Comparison of ENCODE assay signal across 20 cellular contexts in the genomic region with DNA sequence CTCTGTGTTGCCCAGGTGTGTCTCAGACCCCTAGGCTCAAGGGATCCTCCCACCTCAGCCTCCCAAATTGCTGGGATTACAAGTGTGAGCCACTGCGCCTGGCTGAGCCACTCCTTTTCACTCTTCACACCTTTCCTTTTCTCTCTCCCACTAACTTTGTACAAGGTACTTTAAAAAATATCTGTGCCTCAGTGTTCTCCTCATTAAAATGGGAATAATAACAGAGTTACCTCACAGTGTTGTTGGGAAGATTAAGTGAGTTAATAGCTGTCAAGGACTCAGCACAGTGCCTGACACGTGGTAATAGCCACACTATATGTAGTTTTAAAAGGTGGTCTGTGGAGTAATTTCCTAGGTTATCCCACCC.
A peak's percentile ranks its signal among the peaks of the same experiment; 100 is the strongest.
DNase-seq lines count a peak whose midpoint lies in the region; ATAC-seq and TF ChIP-seq lines count a peak whose summit lies in the region.
"Had no signal": no experiment of that assay in that cellular context is flagged by ENCODE, and none has a peak within 500 bp of the region (broad histone marks: within the 10 kb centered on the region; RNA-seq: fewer than 3 reads in every experiment).

No MANE protein-coding gene starts in this region.

- H3K4me3 ChIP-seq in parathyroid adenoma (ENCODE audit: low read depth, low read length): no peak overlapping the region
- H3K4me3 ChIP-seq: SK-N-MC, stomach had no signal

- H3K4me2 ChIP-seq in parathyroid adenoma (ENCODE audit: low read length): no peak overlapping the region

- ATAC-seq in natural killer cell treated with Interleukin-12 subunit alpha and Interleukin-12 subunit beta and Interleukin-15 and Interleukin-18, amount 100 ng/mL, for 72 hours: no peak
- ATAC-seq in natural killer cell: no peak
- no peak for ATAC-seq in central memory CD8-positive, alpha-beta T cell (replicated peaks; ENCODE audit: extremely low read depth, poor library complexity, severe bottlenecking)
- ATAC-seq in HG03139 (IDR thresholded peaks at IDR 0.05; ENCODE audit: unreplicated experiment): no peak

- peak overlapping the region; percentile 6 for H3K4me3 Mint-ChIP-seq in natural killer cell treated with Interleukin-12 subunit alpha and Interleukin-12 subunit beta and Interleukin-15 and Interleukin-18, amount 100 ng/mL, for 72 hours
- H3K4me3 Mint-ChIP-seq in natural killer cell: no peak overlapping the region
- peak overlapping the region; percentile 45 for H3K4me3 Mint-ChIP-seq in central memory CD8-positive, alpha-beta T cell
- H3K4me3 Mint-ChIP-seq: brain had no signal

- peaks cover 3% of the 10 kb centered on the region for H3K79me2 ChIP-seq in parathyroid adenoma

- peaks cover 29 to 43% of the 10 kb centered on the region in 2 donors for H3K4me1 Mint-ChIP-seq in natural killer cell treated with Interleukin-12 subunit alpha and Interleukin-12 subunit beta and Interleukin-15 and Interleukin-18, amount 100 ng/mL, for 72 hours (ENCODE audit: low read depth in 2 of 2)
- H3K4me1 Mint-ChIP-seq in natural killer cell: peaks cover 43 to 59% of the 10 kb centered on the region in 2 donors
- H3K4me1 Mint-ChIP-seq in central memory CD8-positive, alpha-beta T cell: peaks cover 23% of the 10 kb centered on the region

- no peaks in the 10 kb centered on the region for H3K27me3 ChIP-seq in parathyroid adenoma (ENCODE audit: control insufficient read depth, insufficient read depth, low read length)
- H3K27me3 ChIP-seq: stomach had no signal

- H3K9me3 ChIP-seq in parathyroid adenoma (ENCODE audit: control insufficient read depth, low read length): no peaks in the 10 kb centered on the region
- H3K9me3 ChIP-seq: stomach had no signal

- no peak overlapping the region for H3K9ac ChIP-seq in parathyroid adenoma

- intact Hi-C loops in natural killer cell (cut with micrococcal nuclease): no loop called here

- TF ChIP-seq CTCF in natural killer cell (IDR thresholded peaks at IDR 0.05) (no peak), parathyroid adenoma (IDR thresholded peaks at IDR 0.05) (no peak)

- no peak overlapping the region for H3K27ac Mint-ChIP-seq in natural killer cell treated with Interleukin-12 subunit alpha and Interleukin-12 subunit beta and Interleukin-15 and Interleukin-18, amount 100 ng/mL, for 72 hours
- no peak overlapping the region for H3K27ac Mint-ChIP-seq in natural killer cell
- no peak overlapping the region for H3K27ac Mint-ChIP-seq in central memory CD8-positive, alpha-beta T cell (ENCODE audit: low read depth)

- no peak overlapping the region for H2AFZ ChIP-seq in parathyroid adenoma

- H3K4me1 ChIP-seq in parathyroid adenoma: peaks cover 3% of the 10 kb centered on the region

- peaks cover 44 to 61% of the 10 kb centered on the region in 2 donors for H3K27me3 Mint-ChIP-seq in natural killer cell treated with Interleukin-12 subunit alpha and Interleukin-12 subunit beta and Interleukin-15 and Interleukin-18, amount 100 ng/mL, for 72 hours
- peaks cover 25 to 61% of the 10 kb centered on the region in 2 donors for H3K27me3 Mint-ChIP-seq in natural killer cell (ENCODE audit: low read depth in 2 of 2)
- peaks cover 77% of the 10 kb centered on the region for H3K27me3 Mint-ChIP-seq in central memory CD8-positive, alpha-beta T cell

- H3K9me3 Mint-ChIP-seq in natural killer cell treated with Interleukin-12 subunit alpha and Interleukin-12 subunit beta and Interleukin-15 and Interleukin-18, amount 100 ng/mL, for 72 hours: no peaks in the 10 kb centered on the region
- H3K9me3 Mint-ChIP-seq in natural killer cell: no peaks in the 10 kb centered on the region
- no peaks in the 10 kb centered on the region for H3K9me3 Mint-ChIP-seq in central memory CD8-positive, alpha-beta T cell
- H3K9me3 Mint-ChIP-seq: brain had no signal

- no peak for DNase-seq in natural killer cell treated with Interleukin-12 subunit alpha and Interleukin-12 subunit beta and Interleukin-15 and Interleukin-18, amount 100 ng/mL, for 72 hours (ENCODE audit: low spot score)
- DNase-seq in natural killer cell (no peak), hippocampal formation (lab: John Stamatoyannopoulos, UW) (no peak), NCI-H510A (lab: John Stamatoyannopoulos, UW) (no peak)
- no peak for DNase-seq in central memory CD8-positive, alpha-beta T cell (ENCODE audit: low spot score in 2 of 2)
- DNase-seq: activated CD4-positive, alpha-beta T cell treated with anti-CD3 and anti-CD28 coated beads for 4 hours; activated gamma-delta T cell; activated T-cell treated with anti-CD3 and anti-CD28 coated beads for 4 hours; glutamatergic neuron; HCEC 1CT; NCI-H1436 treated with DMSO at 0.1 percent for 48 hours; NCI-H446; small intestine; stomach; trophoblast cell had no signal

- H3K36me3 Mint-ChIP-seq in natural killer cell treated with Interleukin-12 subunit alpha and Interleukin-12 subunit beta and Interleukin-15 and Interleukin-18, amount 100 ng/mL, for 72 hours: no peaks in the 10 kb centered on the region
- H3K36me3 Mint-ChIP-seq in natural killer cell: no peaks in the 10 kb centered on the region
- no peaks in the 10 kb centered on the region for H3K36me3 Mint-ChIP-seq in central memory CD8-positive, alpha-beta T cell (ENCODE audit: insufficient read depth)
- H3K36me3 Mint-ChIP-seq: CD4-positive, CD25-positive, alpha-beta regulatory T cell had no signal

- H3K36me3 ChIP-seq in parathyroid adenoma (ENCODE audit: control insufficient read depth, insufficient read depth, low read length): no peaks in the 10 kb centered on the region

- H3K27ac ChIP-seq in parathyroid adenoma: peak overlapping the region; percentile 11
- H3K27ac ChIP-seq: SK-N-MC had no signal
